1 cellular context compared by ENCODE assay signal in genomic region chr16:85151603-85152413, GRCh38.
A peak's percentile ranks its signal among the peaks of the same experiment; 100 is the strongest.
TF ChIP-seq lines count a peak whose summit lies in the region.

No MANE protein-coding gene starts in this region.

TF ChIP-seq in K562, 482 proteins besides CTCF, POLR2A, EP300 and RAD21 (continued from another document):
- TF ChIP-seq CBFA2T3 (IDR thresholded peaks at IDR 0.05) = no peak
- TF ChIP-seq NFE2 (IDR thresholded peaks at IDR 0.05; ENCODE audit: low read depth) = 0 out of 2 replicates have a peak, but pooled peaks have one; percentile 15
- TF ChIP-seq, protein P1, sequence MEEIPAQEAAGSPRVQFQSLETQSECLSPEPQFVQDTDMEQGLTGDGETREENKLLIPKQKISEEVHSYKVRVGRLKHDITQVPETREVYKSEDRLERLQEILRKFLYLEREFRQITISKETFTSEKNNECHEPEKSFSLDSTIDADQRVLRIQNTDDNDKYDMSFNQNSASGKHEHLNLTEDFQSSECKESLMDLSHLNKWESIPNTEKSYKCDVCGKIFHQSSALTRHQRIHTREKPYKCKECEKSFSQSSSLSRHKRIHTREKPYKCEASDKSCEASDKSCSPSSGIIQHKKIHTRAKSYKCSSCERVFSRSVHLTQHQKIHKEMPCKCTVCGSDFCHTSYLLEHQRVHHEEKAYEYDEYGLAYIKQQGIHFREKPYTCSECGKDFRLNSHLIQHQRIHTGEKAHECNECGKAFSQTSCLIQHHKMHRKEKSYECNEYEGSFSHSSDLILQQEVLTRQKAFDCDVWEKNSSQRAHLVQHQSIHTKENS (CRISPR knock-in tag; IDR thresholded peaks at IDR 0.05) = no peak
- TF ChIP-seq ZNF699 (CRISPR knock-in tag; IDR thresholded peaks at IDR 0.05; ENCODE audit: insufficient replicate concordance) = no peak
- no peak for TF ChIP-seq MECOM (CRISPR knock-in tag; IDR thresholded peaks at IDR 0.05)
- TF ChIP-seq, protein P2, sequence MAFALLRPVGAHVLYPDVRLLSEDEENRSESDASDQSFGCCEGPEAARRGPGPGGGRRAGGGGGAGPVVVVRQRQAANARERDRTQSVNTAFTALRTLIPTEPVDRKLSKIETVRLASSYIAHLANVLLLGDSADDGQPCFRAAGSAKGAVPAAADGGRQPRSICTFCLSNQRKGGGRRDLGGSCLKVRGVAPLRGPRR (CRISPR knock-in tag; IDR thresholded peaks at IDR 0.05) = no peak
- peak; percentile 81 for TF ChIP-seq ZBTB7A (IDR thresholded peaks at IDR 0.05; ENCODE audit: borderline replicate concordance, control insufficient read depth, low read depth, low read length)
- no peak for TF ChIP-seq GABPA (tag; conservative IDR thresholded peaks at IDR 0.05; ENCODE audit: low read depth)
- TF ChIP-seq MYNN (IDR thresholded peaks at IDR 0.05) = 0 out of 2 replicates have a peak, but pooled peaks have one; percentile 37
- TF ChIP-seq MYNN (CRISPR knock-in tag; IDR thresholded peaks at IDR 0.05) = no peak
- no peak for TF ChIP-seq MAFF (IDR thresholded peaks at IDR 0.05; ENCODE audit: low read length)
- TF ChIP-seq MCM7 (IDR thresholded peaks at IDR 0.05) = no peak
- TF ChIP-seq, protein P3, sequence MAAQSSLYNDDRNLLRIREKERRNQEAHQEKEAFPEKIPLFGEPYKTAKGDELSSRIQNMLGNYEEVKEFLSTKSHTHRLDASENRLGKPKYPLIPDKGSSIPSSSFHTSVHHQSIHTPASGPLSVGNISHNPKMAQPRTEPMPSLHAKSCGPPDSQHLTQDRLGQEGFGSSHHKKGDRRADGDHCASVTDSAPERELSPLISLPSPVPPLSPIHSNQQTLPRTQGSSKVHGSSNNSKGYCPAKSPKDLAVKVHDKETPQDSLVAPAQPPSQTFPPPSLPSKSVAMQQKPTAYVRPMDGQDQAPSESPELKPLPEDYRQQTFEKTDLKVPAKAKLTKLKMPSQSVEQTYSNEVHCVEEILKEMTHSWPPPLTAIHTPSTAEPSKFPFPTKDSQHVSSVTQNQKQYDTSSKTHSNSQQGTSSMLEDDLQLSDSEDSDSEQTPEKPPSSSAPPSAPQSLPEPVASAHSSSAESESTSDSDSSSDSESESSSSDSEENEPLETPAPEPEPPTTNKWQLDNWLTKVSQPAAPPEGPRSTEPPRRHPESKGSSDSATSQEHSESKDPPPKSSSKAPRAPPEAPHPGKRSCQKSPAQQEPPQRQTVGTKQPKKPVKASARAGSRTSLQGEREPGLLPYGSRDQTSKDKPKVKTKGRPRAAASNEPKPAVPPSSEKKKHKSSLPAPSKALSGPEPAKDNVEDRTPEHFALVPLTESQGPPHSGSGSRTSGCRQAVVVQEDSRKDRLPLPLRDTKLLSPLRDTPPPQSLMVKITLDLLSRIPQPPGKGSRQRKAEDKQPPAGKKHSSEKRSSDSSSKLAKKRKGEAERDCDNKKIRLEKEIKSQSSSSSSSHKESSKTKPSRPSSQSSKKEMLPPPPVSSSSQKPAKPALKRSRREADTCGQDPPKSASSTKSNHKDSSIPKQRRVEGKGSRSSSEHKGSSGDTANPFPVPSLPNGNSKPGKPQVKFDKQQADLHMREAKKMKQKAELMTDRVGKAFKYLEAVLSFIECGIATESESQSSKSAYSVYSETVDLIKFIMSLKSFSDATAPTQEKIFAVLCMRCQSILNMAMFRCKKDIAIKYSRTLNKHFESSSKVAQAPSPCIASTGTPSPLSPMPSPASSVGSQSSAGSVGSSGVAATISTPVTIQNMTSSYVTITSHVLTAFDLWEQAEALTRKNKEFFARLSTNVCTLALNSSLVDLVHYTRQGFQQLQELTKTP (IDR thresholded peaks at IDR 0.05; ENCODE audit: low read depth in 1 of 2, partially characterized antibody in 2 of 2) = no peak
- TF ChIP-seq, protein P4, sequence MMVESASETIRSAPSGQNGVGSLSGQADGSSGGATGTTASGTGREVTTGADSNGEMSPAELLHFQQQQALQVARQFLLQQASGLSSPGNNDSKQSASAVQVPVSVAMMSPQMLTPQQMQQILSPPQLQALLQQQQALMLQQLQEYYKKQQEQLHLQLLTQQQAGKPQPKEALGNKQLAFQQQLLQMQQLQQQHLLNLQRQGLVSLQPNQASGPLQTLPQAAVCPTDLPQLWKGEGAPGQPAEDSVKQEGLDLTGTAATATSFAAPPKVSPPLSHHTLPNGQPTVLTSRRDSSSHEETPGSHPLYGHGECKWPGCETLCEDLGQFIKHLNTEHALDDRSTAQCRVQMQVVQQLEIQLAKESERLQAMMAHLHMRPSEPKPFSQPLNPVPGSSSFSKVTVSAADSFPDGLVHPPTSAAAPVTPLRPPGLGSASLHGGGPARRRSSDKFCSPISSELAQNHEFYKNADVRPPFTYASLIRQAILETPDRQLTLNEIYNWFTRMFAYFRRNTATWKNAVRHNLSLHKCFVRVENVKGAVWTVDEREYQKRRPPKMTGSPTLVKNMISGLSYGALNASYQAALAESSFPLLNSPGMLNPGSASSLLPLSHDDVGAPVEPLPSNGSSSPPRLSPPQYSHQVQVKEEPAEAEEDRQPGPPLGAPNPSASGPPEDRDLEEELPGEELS (CRISPR knock-in tag; IDR thresholded peaks at IDR 0.05; ENCODE audit: borderline replicate concordance) = no peak
- TF ChIP-seq YY1 (IDR thresholded peaks at IDR 0.05; ENCODE audit: borderline replicate concordance in 1 of 3, control insufficient read depth in 1 of 3, extremely low read depth in 1 of 3, insufficient read depth in 3 of 3, insufficient read length in 1 of 3, insufficient replicate concordance in 2 of 3, low read depth in 1 of 3, low read length in 2 of 3) = no peak
- TF ChIP-seq SP1 (CRISPR knock-in tag; IDR thresholded peaks at IDR 0.05) = no peak
- TF ChIP-seq RBFOX2 (IDR thresholded peaks at IDR 0.05; ENCODE audit: low read depth, low read length) = no peak
- peak; percentile 42 for TF ChIP-seq ZFX (CRISPR knock-in tag; IDR thresholded peaks at IDR 0.05)
- no peak for TF ChIP-seq RBM22 (IDR thresholded peaks at IDR 0.05; ENCODE audit: low read depth, low read length, poor library complexity, severe bottlenecking)
- TF ChIP-seq, protein P5, sequence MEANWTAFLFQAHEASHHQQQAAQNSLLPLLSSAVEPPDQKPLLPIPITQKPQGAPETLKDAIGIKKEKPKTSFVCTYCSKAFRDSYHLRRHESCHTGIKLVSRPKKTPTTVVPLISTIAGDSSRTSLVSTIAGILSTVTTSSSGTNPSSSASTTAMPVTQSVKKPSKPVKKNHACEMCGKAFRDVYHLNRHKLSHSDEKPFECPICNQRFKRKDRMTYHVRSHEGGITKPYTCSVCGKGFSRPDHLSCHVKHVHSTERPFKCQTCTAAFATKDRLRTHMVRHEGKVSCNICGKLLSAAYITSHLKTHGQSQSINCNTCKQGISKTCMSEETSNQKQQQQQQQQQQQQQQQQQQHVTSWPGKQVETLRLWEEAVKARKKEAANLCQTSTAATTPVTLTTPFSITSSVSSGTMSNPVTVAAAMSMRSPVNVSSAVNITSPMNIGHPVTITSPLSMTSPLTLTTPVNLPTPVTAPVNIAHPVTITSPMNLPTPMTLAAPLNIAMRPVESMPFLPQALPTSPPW (CRISPR knock-in tag; IDR thresholded peaks at IDR 0.05) = peak; percentile 46; the same call in 1 of the 2 replicates
